15 cellular contexts compared by ENCODE assay signal in the genomic region with DNA sequence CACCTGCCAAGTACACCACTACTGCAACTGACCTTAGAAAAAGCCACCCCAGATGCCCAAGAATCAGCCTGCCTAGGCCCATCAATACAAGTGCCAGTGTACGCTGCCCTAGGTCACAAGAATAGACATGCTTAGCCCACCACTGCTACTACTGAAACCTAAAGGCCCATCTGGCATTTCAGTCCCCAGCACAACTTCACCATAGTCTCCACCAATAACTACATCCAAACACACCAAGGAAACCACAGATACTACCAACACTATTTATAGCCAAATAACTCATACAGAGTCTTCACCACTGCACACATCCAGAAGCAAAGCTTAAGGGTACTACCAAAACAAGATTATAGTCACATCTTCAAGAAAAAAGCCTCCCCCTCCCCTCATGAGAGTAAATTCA. TPM values are rescaled to one million over a fixed set of nuclear protein-coding genes. Genes with fewer than 3 reads are reported as not detected.
DNase-seq lines count a peak whose midpoint lies in the region; ATAC-seq and TF ChIP-seq lines count a peak whose summit lies in the region.
"Had no signal": no experiment of that assay in that cellular context is flagged by ENCODE, and none has a peak within 500 bp of the region (broad histone marks: within the 10 kb centered on the region; RNA-seq: fewer than 3 reads in every experiment).

No MANE protein-coding gene starts in this region.

- peaks cover 44% of the 10 kb centered on the region for H3K4me1 Mint-ChIP-seq in nephron
- peaks cover 10% of the 10 kb centered on the region for H3K4me1 Mint-ChIP-seq in stimulated activated naive CD8-positive, alpha-beta T cell treated with anti-CD3 and anti-CD28 coated beads, Interleukin-15, amount 100 ng/mL, for 72 hours
- H3K4me1 Mint-ChIP-seq: activated CD4-positive, alpha-beta T cell treated with anti-CD3 and anti-CD28 coated beads, Interleukin-2, amount 10 ng/mL, durations not matched to agents 24 days and 14 days had no signal

- H3K4me3 Mint-ChIP-seq in nephron: peak overlapping the region; percentile 1 to 8 (median 2)
- no peak overlapping the region for H3K4me3 Mint-ChIP-seq in stimulated activated naive CD8-positive, alpha-beta T cell treated with anti-CD3 and anti-CD28 coated beads, Interleukin-15, amount 100 ng/mL, for 72 hours
- H3K4me3 Mint-ChIP-seq: activated CD4-positive, alpha-beta T cell treated with anti-CD3 and anti-CD28 coated beads, Interleukin-2, amount 10 ng/mL, durations not matched to agents 24 days and 14 days; CD8-positive, alpha-beta memory T cell had no signal

- H3K36me3 Mint-ChIP-seq in nephron (ENCODE audit: low read depth): no peaks in the 10 kb centered on the region

- peaks cover 9% of the 10 kb centered on the region for H3K9me3 Mint-ChIP-seq in nephron
- peaks cover 17 to 20% of the 10 kb centered on the region in 2 donors for H3K9me3 Mint-ChIP-seq in stimulated activated naive CD8-positive, alpha-beta T cell treated with anti-CD3 and anti-CD28 coated beads, Interleukin-15, amount 100 ng/mL, for 72 hours

- H3K27me3 Mint-ChIP-seq in nephron (ENCODE audit: low read depth): peaks cover 15% of the 10 kb centered on the region
- no peaks in the 10 kb centered on the region for H3K27me3 Mint-ChIP-seq in stimulated activated naive CD8-positive, alpha-beta T cell treated with anti-CD3 and anti-CD28 coated beads, Interleukin-15, amount 100 ng/mL, for 72 hours

- DNase-seq in RPMI8226 (no peak), left ventricle myocardium superior (no peak), mesenteric fat pad (ENCODE audit: low spot score) (no peak)
- DNase-seq in stimulated activated naive CD8-positive, alpha-beta T cell treated with anti-CD3 and anti-CD28 coated beads, Interleukin-15, amount 100 ng/mL, for 72 hours: no peak
- DNase-seq: activated CD4-positive, alpha-beta T cell treated with anti-CD3 and anti-CD28 coated beads, Interleukin-2, amount 10 ng/mL, durations not matched to agents 24 days and 14 days; activated gamma-delta T cell treated with Interleukin-2 at 50 U/mL for 16 hours; CD8-positive, alpha-beta memory T cell; NCI-H1694; spleen; uterus had no signal

- no peak for TF ChIP-seq CTCF in nephron (IDR thresholded peaks at IDR 0.05; ENCODE audit: unreplicated experiment in 3 of 3)

- intact Hi-C loops in left ventricle myocardium superior (cut with micrococcal nuclease): no loop called here

- peak overlapping the region; percentile 92 to 97 (median 95) for H3K27ac Mint-ChIP-seq in nephron
- peak overlapping the region in 1 of 2 donors; percentile 72 for H3K27ac Mint-ChIP-seq in stimulated activated naive CD8-positive, alpha-beta T cell treated with anti-CD3 and anti-CD28 coated beads, Interleukin-15, amount 100 ng/mL, for 72 hours
- H3K27ac Mint-ChIP-seq: activated CD4-positive, alpha-beta T cell treated with anti-CD3 and anti-CD28 coated beads, Interleukin-2, amount 10 ng/mL, durations not matched to agents 24 days and 14 days; CD8-positive, alpha-beta memory T cell had no signal

- peak; percentile 80 for ATAC-seq in GM18519 (IDR thresholded peaks at IDR 0.05; ENCODE audit: low FRiP score, unreplicated experiment)
- peak; percentile 90 for ATAC-seq in GM21717 (IDR thresholded peaks at IDR 0.05; ENCODE audit: unreplicated experiment)
- peak; percentile 66 for ATAC-seq in HG03439 (IDR thresholded peaks at IDR 0.05; ENCODE audit: unreplicated experiment)
- ATAC-seq in left ventricle myocardium superior: no peak
- ATAC-seq in stimulated activated naive CD8-positive, alpha-beta T cell treated with anti-CD3 and anti-CD28 coated beads, Interleukin-15, amount 100 ng/mL, for 72 hours: no peak
- ATAC-seq: HepG2 had no signal

RNA-seq across cellular contexts. Expression of gene TREML4, which starts 28.2 kb away (rescaled TPM):
- total RNA-seq in left ventricle myocardium superior (not detected), mesenteric fat pad (0.67 TPM)
- total RNA-seq: activated CD4-positive, alpha-beta T cell treated with anti-CD3 and anti-CD28 coated beads, Interleukin-2, amount 10 ng/mL, durations not matched to agents 24 days and 14 days; CD8-positive, alpha-beta memory T cell; HepG2; uterus had no signal

RNA-seq across cellular contexts. Expression of gene TREM1, which starts 30.1 kb away (rescaled TPM):
- total RNA-seq in left ventricle myocardium superior (0.92 TPM), mesenteric fat pad (20.6 TPM)
- total RNA-seq: activated CD4-positive, alpha-beta T cell treated with anti-CD3 and anti-CD28 coated beads, Interleukin-2, amount 10 ng/mL, durations not matched to agents 24 days and 14 days; CD8-positive, alpha-beta memory T cell; HepG2 had no signal

RNA-seq across cellular contexts. Expression of gene TREML2, which starts 55.4 kb away (rescaled TPM):
- total RNA-seq in left ventricle myocardium superior (not detected), mesenteric fat pad (1.0 TPM)
- total RNA-seq: HepG2 had no signal

Comparison
In these comparisons a context has a peak if more than half of its experiments do, and no peak if none do; other contexts are left out.
1. ATAC-seq: peak in GM18519 (single experiment), GM21717 (single experiment) and HG03439 (single experiment); none in left ventricle myocardium superior (single experiment) and stimulated activated naive CD8-positive, alpha-beta T cell treated with anti-CD3 and anti-CD28 coated beads, Interleukin-15, amount 100 ng/mL, for 72 hours (single experiment).
2. H3K4me3 Mint-ChIP-seq: peak in nephron (3 of 3); none in stimulated activated naive CD8-positive, alpha-beta T cell treated with anti-CD3 and anti-CD28 coated beads, Interleukin-15, amount 100 ng/mL, for 72 hours (0 of 2).
3. RNA of gene TREM1, which starts 30.1 kb away (total RNA-seq): 20.6 TPM in mesenteric fat pad (single experiment); 0.92 TPM in left ventricle myocardium superior (single experiment); every median in the first group is over 10 times any median in the second.